25 cellular contexts compared by ENCODE assay signal in the genomic region with DNA sequence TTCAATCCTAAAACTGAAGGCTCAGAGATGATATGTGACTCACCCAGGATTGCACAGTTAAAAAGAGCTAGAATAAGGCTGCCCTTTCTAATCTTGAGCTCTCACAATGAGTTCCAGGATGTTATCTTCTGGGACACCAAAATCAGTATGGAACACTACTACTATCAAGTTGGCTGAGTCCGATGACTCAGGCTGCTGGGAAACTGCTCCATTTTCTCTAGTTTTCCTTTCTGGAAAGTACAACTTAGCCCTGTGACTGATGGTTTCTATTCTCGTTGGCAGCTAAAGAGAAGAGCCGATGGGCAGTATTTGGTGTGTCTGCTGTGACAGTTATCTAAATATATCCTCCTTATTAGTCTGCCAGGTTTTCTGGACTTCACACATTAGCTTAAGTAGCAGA. TPM values are rescaled to one million over a fixed set of nuclear protein-coding genes. Genes with fewer than 3 reads are reported as not detected.
DNase-seq lines count a peak whose midpoint lies in the region; ATAC-seq and TF ChIP-seq lines count a peak whose summit lies in the region.
"Had no signal": no experiment of that assay in that cellular context is flagged by ENCODE, and none has a peak within 500 bp of the region (broad histone marks: within the 10 kb centered on the region; RNA-seq: fewer than 3 reads in every experiment).

No MANE protein-coding gene starts in this region.

- DNase-seq in A172 (ENCODE audit: low spot score) (peak; percentile 53), adipocyte (ENCODE audit: low read depth) (no peak), fibroblast of pulmonary artery (ENCODE audit: low read depth) (peak; percentile 61), mesenchymal stem cell (peak; percentile 67), medulla oblongata (ENCODE audit: extremely low spot score) (no peak), NCI-H1417 (lab: John Stamatoyannopoulos, UW) (no peak), anterior cingulate cortex (lab: John Stamatoyannopoulos, UW) (no peak)
- DNase-seq: 8988T; activated CD4-positive, alpha-beta T cell treated with anti-CD3 and anti-CD28 coated beads, Interleukin-2, amount 10 ng/mL, durations not matched to agents 7 days and 5 days; activated CD8-positive, alpha-beta memory T cell treated with anti-CD3 and anti-CD28 coated beads, Interleukin-2, amount 50 U/mL, for 48 hours; activated naive CD4-positive, alpha-beta T cell; dorsolateral prefrontal cortex; H9; left colon; naive thymus-derived CD8-positive, alpha-beta T cell; NCI-H1092 treated with DMSO at 0.1 percent for 48 hours; NCI-H82; stimulated activated CD4-positive, alpha-beta T cell treated with anti-CD3 and anti-CD28 coated beads, Interleukin-12 subunit alpha, Interleukin-12 subunit beta, amount 100 ng/mL, for 4 hours; stimulated activated naive CD4-positive, alpha-beta T cell treated with Interleukin-2 at 50 U/mL for 16 hours; upper lobe of right lung had no signal

- H2BK12ac ChIP-seq in mesenchymal stem cell (ENCODE audit: low read length in 2 of 2): no peak overlapping the region

- peak overlapping the region; percentile 12 for H3K4me3 ChIP-seq in adipocyte (ENCODE audit: low read length)
- no peak overlapping the region for H3K4me3 ChIP-seq in fibroblast of pulmonary artery (replicated peaks; ENCODE audit: low read depth, low read length)
- no peak overlapping the region for H3K4me3 ChIP-seq in mesenchymal stem cell (ENCODE audit: insufficient read depth in 1 of 2, low read depth in 1 of 2, low read length in 2 of 2)
- H3K4me3 ChIP-seq: dorsolateral prefrontal cortex, K562, prostate gland, upper lobe of right lung had no signal

- no peak overlapping the region for H3K27ac ChIP-seq in mesenchymal stem cell (ENCODE audit: low read length, poor library complexity, severe bottlenecking)
- H3K27ac ChIP-seq: C4-2B, dorsolateral prefrontal cortex, prostate gland, upper lobe of right lung had no signal

- H3K23ac ChIP-seq in mesenchymal stem cell (ENCODE audit: low read length in 2 of 2): no peak overlapping the region

- H2BK15ac ChIP-seq in mesenchymal stem cell (ENCODE audit: low read depth, poor library complexity, severe bottlenecking): no peak overlapping the region

- WGBS in mesenchymal stem cell: 77% methylated on average over 2 of the region's 3 CpGs

- H2AFZ ChIP-seq in mesenchymal stem cell (ENCODE audit: low read depth, low read length): no peak overlapping the region

- H3K18ac ChIP-seq in mesenchymal stem cell (ENCODE audit: low read depth in 1 of 2, low read length in 2 of 2): no peak overlapping the region

- H3K27me3 ChIP-seq in adipocyte (replicated peaks; ENCODE audit: control insufficient read depth, insufficient read depth, low read length) (no peaks in the 10 kb centered on the region), mesenchymal stem cell (ENCODE audit: control insufficient read depth in 1 of 2, insufficient read depth in 1 of 2, low read length in 2 of 2) (no peaks in the 10 kb centered on the region)
- H3K27me3 ChIP-seq: upper lobe of right lung had no signal

- H3K36me3 ChIP-seq in adipocyte (ENCODE audit: control insufficient read depth, insufficient read depth, low read length, severe bottlenecking) (no peaks in the 10 kb centered on the region), mesenchymal stem cell (ENCODE audit: control insufficient read depth in 1 of 2, insufficient read depth in 2 of 2, low read depth in 1 of 2, low read length in 2 of 2) (no peaks in the 10 kb centered on the region)
- H3K36me3 ChIP-seq: prostate gland, upper lobe of right lung had no signal

- H3K9ac ChIP-seq in adipocyte (ENCODE audit: low read length): no peak overlapping the region
- peak overlapping the region; percentile 67 for H3K9ac ChIP-seq in mesenchymal stem cell (ENCODE audit: low read length)

- H4K91ac ChIP-seq in mesenchymal stem cell (ENCODE audit: low read length): no peak overlapping the region

- no peak overlapping the region for H2BK120ac ChIP-seq in mesenchymal stem cell (ENCODE audit: low read depth, low read length)

- H2AK5ac ChIP-seq in mesenchymal stem cell (ENCODE audit: low read length, severe bottlenecking): no peak overlapping the region

- no peak for ATAC-seq in esophagus mucosa
- ATAC-seq: K562; left colon; naive thymus-derived CD8-positive, alpha-beta T cell; Panc1; upper lobe of right lung had no signal

- no peak overlapping the region for H3K14ac ChIP-seq in mesenchymal stem cell (ENCODE audit: low read length in 2 of 2)

- H3K4ac ChIP-seq in mesenchymal stem cell (ENCODE audit: low read depth in 1 of 2, low read length in 2 of 2): no peak overlapping the region

- no peaks in the 10 kb centered on the region for H3K4me1 ChIP-seq in adipocyte (ENCODE audit: control insufficient read depth, insufficient read depth, low read length)
- H3K4me1 ChIP-seq in mesenchymal stem cell (ENCODE audit: control insufficient read depth, insufficient read depth, low read depth, low read length): no peaks in the 10 kb centered on the region
- H3K4me1 ChIP-seq: prostate gland, upper lobe of right lung had no signal

- no peaks in the 10 kb centered on the region for H3K9me3 ChIP-seq in adipocyte (ENCODE audit: control insufficient read depth, low read length)
- H3K9me3 ChIP-seq in mesenchymal stem cell (ENCODE audit: control insufficient read depth, low read length): no peaks in the 10 kb centered on the region
- H3K9me3 ChIP-seq: prostate gland, upper lobe of right lung had no signal

- TF ChIP-seq CTCF in fibroblast of pulmonary artery (IDR thresholded peaks at IDR 0.05; ENCODE audit: low read length, missing control alignments): no peak

- H3K79me1 ChIP-seq in mesenchymal stem cell (replicated peaks; ENCODE audit: low read length, poor library complexity, severe bottlenecking): no peaks in the 10 kb centered on the region

- no peak overlapping the region for H4K8ac ChIP-seq in mesenchymal stem cell (ENCODE audit: low read length)

- H2BK5ac ChIP-seq in mesenchymal stem cell (ENCODE audit: low read depth, low read length, poor library complexity, severe bottlenecking): no peak overlapping the region

- no peak overlapping the region for H3K4me2 ChIP-seq in mesenchymal stem cell (ENCODE audit: low read length, poor library complexity, severe bottlenecking)

RNA-seq across cellular contexts. Expression of a gene that starts 37.9 kb away (rescaled TPM):
- total RNA-seq in A172 (2014; rRNA removed; shearing (Covaris generic)): 308 and 485 TPM in 2 replicates
- 27.3 TPM for polyA plus RNA-seq in mesenchymal stem cell (2013, experiment 1 of 2)
- polyA plus RNA-seq in mesenchymal stem cell (2013, experiment 2 of 2): 26.8 TPM
- total RNA-seq in esophagus mucosa: 5.1 TPM
- total RNA-seq: activated CD4-positive, alpha-beta T cell treated with anti-CD3 and anti-CD28 coated beads, Interleukin-2, amount 10 ng/mL, durations not matched to agents 7 days and 5 days; naive thymus-derived CD8-positive, alpha-beta T cell had no signal
- polyA plus RNA-seq: naive thymus-derived CD8-positive, alpha-beta T cell had no signal

Comparison
In these comparisons a context has a peak if more than half of its experiments do, and no peak if none do; other contexts are left out.
1. DNase-seq: peak in A172 (single experiment), fibroblast of pulmonary artery (single experiment) and mesenchymal stem cell (single experiment); none in adipocyte (single experiment), medulla oblongata (single experiment), NCI-H1417 (0 of 3) and anterior cingulate cortex (0 of 58).
2. RNA of a gene that starts 37.9 kb away (total RNA-seq): 308 to 485 TPM in A172; 5.1 TPM in esophagus mucosa (single experiment); every median in the first group is over 10 times any median in the second.